8 cellular contexts compared by ENCODE assay signal in the genomic region with DNA sequence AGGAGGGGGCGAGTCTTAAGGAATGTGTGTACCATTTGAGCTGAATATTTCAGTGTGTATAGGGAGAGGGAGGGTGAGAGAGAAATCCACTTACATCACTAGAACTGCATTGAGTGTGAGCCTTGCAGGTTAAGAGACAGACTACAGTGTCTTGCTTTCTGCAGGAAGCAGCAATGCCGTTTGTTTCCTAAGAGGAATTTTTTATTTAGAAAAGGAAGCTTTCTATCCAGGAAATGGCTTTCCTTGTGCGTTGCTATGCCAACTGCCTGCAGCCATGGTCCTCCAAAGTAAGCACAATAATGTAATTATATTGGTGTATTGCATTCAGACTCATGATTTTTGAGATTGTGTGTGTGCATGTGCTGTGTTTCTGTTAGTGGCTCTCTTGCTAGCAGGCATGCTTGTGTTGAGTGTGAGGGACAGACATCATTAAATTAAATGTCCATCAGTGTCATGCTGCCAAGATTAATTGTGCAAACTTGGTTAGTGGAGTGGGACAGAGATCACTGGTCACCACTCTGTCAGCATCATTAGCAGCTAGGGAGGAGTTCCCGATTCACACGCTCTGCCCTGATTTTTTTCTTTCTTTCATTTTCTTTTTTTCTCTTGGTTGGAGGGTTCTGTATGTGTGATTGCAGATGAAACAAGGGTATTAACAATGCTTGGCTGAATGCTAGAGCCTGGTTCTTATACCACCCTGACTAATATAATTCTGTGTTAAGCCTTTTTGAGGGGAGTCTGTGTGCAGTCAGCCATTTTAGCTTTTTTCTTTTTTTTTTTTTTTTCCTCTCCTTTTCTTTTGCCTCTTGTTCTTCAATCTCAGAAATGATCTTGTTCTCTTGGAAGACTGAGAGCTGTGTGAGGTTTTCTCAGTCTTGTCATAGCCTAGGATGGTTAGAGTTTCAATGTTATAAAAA.
DNase-seq lines count a peak whose midpoint lies in the region; ATAC-seq and TF ChIP-seq lines count a peak whose summit lies in the region.
"Had no signal": no experiment of that assay in that cellular context is flagged by ENCODE, and none has a peak within 500 bp of the region (broad histone marks: within the 10 kb centered on the region; RNA-seq: fewer than 3 reads in every experiment).

No MANE protein-coding gene starts in this region.

- no peaks in the 10 kb centered on the region for H3K27me3 Mint-ChIP-seq in WTC11 (ENCODE audit: low read depth)

- H3K27ac Mint-ChIP-seq in WTC11, result no peak overlapping the region

- CTCF ChIA-PET in WTC11 (lab: Charles Lee), result interaction anchor here (0.6 to 1.6 kb wide), 4 partner anchors 11 to 75 kb away, joined by 3 to 4 read pairs (median 4); no protein-coding TSS in a partner anchor

- TF ChIP-seq CTCF in WTC11 (IDR thresholded peaks at IDR 0.05), result no peak

- DNase-seq in WTC11 (ENCODE audit: low spot score), result no peak
- DNase-seq in iris pigment epithelial cell (ENCODE audit: low read depth), result peak; percentile 24
- peak; percentile 89 for DNase-seq in superior temporal gyrus (ENCODE audit: extremely low spot score)
- DNase-seq in effector CD4-positive, alpha-beta T cell, result no peak
- DNase-seq in NCI-H510A (lab: John Stamatoyannopoulos, UW), result no peak
- DNase-seq: activated CD4-positive, CD25-positive, alpha-beta regulatory T cell had no signal

- peak; percentile 53 for ATAC-seq in GM21529 (IDR thresholded peaks at IDR 0.05; ENCODE audit: unreplicated experiment)
- peak; percentile 56 for ATAC-seq in WTC11
- ATAC-seq in HG03139 (IDR thresholded peaks at IDR 0.05; ENCODE audit: unreplicated experiment), result no peak

- H3K9me3 Mint-ChIP-seq in WTC11, result no peaks in the 10 kb centered on the region

- POLR2A ChIA-PET in WTC11 (lab: Charles Lee), result no interaction called here

- H3K4me1 Mint-ChIP-seq in WTC11, result peaks cover 9% of the 10 kb centered on the region

- H3K4me3 Mint-ChIP-seq in WTC11, result no peak overlapping the region

- no peaks in the 10 kb centered on the region for H3K36me3 Mint-ChIP-seq in WTC11

TF ChIP-seq in WTC11, 78 proteins besides CTCF, POLR2A, EP300 and RAD21:
- TF ChIP-seq MYBL2 (CRISPR knock-in tag; IDR thresholded peaks at IDR 0.05), result no peak
- TF ChIP-seq RELA (CRISPR knock-in tag; IDR thresholded peaks at IDR 0.05; ENCODE audit: borderline replicate concordance), result no peak
- no peak for TF ChIP-seq SOX15 (CRISPR knock-in tag; IDR thresholded peaks at IDR 0.05)
- TF ChIP-seq, protein P1, sequence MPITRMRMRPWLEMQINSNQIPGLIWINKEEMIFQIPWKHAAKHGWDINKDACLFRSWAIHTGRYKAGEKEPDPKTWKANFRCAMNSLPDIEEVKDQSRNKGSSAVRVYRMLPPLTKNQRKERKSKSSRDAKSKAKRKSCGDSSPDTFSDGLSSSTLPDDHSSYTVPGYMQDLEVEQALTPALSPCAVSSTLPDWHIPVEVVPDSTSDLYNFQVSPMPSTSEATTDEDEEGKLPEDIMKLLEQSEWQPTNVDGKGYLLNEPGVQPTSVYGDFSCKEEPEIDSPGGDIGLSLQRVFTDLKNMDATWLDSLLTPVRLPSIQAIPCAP (CRISPR knock-in tag; IDR thresholded peaks at IDR 0.05), result no peak
- no peak for TF ChIP-seq ETV6 (CRISPR knock-in tag; IDR thresholded peaks at IDR 0.05)
- no peak for TF ChIP-seq FOXK1 (CRISPR knock-in tag; IDR thresholded peaks at IDR 0.05)
- TF ChIP-seq, protein P2, sequence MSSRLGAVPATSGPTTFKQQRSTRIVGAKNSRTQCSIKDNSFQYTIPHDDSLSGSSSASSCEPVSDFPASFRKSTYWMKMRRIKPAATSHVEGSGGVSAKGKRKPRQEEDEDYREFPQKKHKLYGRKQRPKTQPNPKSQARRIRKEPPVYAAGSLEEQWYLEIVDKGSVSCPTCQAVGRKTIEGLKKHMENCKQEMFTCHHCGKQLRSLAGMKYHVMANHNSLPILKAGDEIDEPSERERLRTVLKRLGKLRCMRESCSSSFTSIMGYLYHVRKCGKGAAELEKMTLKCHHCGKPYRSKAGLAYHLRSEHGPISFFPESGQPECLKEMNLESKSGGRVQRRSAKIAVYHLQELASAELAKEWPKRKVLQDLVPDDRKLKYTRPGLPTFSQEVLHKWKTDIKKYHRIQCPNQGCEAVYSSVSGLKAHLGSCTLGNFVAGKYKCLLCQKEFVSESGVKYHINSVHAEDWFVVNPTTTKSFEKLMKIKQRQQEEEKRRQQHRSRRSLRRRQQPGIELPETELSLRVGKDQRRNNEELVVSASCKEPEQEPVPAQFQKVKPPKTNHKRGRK (CRISPR knock-in tag; IDR thresholded peaks at IDR 0.05; ENCODE audit: borderline replicate concordance), result no peak
- TF ChIP-seq, protein P3, sequence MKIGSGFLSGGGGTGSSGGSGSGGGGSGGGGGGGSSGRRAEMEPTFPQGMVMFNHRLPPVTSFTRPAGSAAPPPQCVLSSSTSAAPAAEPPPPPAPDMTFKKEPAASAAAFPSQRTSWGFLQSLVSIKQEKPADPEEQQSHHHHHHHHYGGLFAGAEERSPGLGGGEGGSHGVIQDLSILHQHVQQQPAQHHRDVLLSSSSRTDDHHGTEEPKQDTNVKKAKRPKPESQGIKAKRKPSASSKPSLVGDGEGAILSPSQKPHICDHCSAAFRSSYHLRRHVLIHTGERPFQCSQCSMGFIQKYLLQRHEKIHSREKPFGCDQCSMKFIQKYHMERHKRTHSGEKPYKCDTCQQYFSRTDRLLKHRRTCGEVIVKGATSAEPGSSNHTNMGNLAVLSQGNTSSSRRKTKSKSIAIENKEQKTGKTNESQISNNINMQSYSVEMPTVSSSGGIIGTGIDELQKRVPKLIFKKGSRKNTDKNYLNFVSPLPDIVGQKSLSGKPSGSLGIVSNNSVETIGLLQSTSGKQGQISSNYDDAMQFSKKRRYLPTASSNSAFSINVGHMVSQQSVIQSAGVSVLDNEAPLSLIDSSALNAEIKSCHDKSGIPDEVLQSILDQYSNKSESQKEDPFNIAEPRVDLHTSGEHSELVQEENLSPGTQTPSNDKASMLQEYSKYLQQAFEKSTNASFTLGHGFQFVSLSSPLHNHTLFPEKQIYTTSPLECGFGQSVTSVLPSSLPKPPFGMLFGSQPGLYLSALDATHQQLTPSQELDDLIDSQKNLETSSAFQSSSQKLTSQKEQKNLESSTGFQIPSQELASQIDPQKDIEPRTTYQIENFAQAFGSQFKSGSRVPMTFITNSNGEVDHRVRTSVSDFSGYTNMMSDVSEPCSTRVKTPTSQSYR (CRISPR knock-in tag; IDR thresholded peaks at IDR 0.05), result no peak
- TF ChIP-seq GTF2I (CRISPR knock-in tag; conservative IDR thresholded peaks at IDR 0.05), result no peak
- no peak for TF ChIP-seq ZBTB21 (CRISPR knock-in tag; IDR thresholded peaks at IDR 0.05; ENCODE audit: borderline replicate concordance)
- no peak for TF ChIP-seq ZNF671 (CRISPR knock-in tag; IDR thresholded peaks at IDR 0.05)
- TF ChIP-seq NFYB (CRISPR knock-in tag; conservative IDR thresholded peaks at IDR 0.05; ENCODE audit: low read depth), result no peak
- TF ChIP-seq ZNF423 (CRISPR knock-in tag; IDR thresholded peaks at IDR 0.05), result no peak
- no peak for TF ChIP-seq OVOL2 (CRISPR knock-in tag; IDR thresholded peaks at IDR 0.05; ENCODE audit: borderline replicate concordance)
- no peak for TF ChIP-seq ZNF219 (CRISPR knock-in tag; IDR thresholded peaks at IDR 0.05; ENCODE audit: borderline replicate concordance)
- no peak for TF ChIP-seq PRRX2 (CRISPR knock-in tag; IDR thresholded peaks at IDR 0.05)
- TF ChIP-seq JUN (CRISPR knock-in tag; IDR thresholded peaks at IDR 0.05), result no peak
- no peak for TF ChIP-seq E2F4 (CRISPR knock-in tag; IDR thresholded peaks at IDR 0.05; ENCODE audit: borderline replicate concordance, low read depth)
- TF ChIP-seq, protein P4, sequence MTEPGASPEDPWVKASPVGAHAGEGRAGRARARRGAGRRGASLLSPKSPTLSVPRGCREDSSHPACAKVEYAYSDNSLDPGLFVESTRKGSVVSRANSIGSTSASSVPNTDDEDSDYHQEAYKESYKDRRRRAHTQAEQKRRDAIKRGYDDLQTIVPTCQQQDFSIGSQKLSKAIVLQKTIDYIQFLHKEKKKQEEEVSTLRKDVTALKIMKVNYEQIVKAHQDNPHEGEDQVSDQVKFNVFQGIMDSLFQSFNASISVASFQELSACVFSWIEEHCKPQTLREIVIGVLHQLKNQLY (CRISPR knock-in tag; IDR thresholded peaks at IDR 0.05), result no peak

Comparison
In these comparisons a context has a peak if more than half of its experiments do, and no peak if none do; other contexts are left out.
1. DNase-seq: peak in iris pigment epithelial cell (single experiment) and superior temporal gyrus (single experiment); none in WTC11 (single experiment), effector CD4-positive, alpha-beta T cell (single experiment) and NCI-H510A (single experiment).